In the genomic region with DNA sequence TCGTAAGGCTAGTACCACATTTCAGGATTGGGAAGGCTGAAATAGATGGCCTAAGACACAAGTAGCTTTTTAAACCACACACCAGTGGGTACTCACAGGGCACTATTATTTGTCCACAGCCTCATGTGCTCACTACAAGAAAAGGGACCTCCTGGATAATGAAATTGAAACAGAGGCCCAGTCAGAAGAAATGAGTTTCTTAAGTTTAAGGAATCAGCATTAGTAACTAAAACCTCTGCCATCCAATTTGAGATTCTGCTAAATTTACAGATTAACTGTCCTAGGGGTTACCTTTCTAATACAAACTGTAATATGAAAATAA, we compare ENCODE assay signal across 10 cellular contexts. TPM values are rescaled to one million over a fixed set of nuclear protein-coding genes. Genes with fewer than 3 reads are reported as not detected.
DNase-seq lines count a peak whose midpoint lies in the region; ATAC-seq, FAIRE-seq and TF ChIP-seq lines count a peak whose summit lies in the region.
"Had no signal": no experiment of that assay in that cellular context is flagged by ENCODE, and none has a peak within 500 bp of the region (broad histone marks: within the 10 kb centered on the region; RNA-seq: fewer than 3 reads in every experiment).

No MANE protein-coding gene starts in this region.

- H3K9me2 ChIP-seq in DOHH2 (replicated peaks; ENCODE audit: control insufficient read depth, low read length): no peaks in the 10 kb centered on the region

- H3K4me1 Mint-ChIP-seq in endodermal cell: peaks cover 59% of the 10 kb centered on the region
- peaks cover 59% of the 10 kb centered on the region for H3K4me1 Mint-ChIP-seq in osteocyte (ENCODE audit: unreplicated experiment)

- H3K36me3 Mint-ChIP-seq in endodermal cell (ENCODE audit: low read depth): no peaks in the 10 kb centered on the region
- H3K36me3 Mint-ChIP-seq in osteocyte (ENCODE audit: unreplicated experiment): no peaks in the 10 kb centered on the region

- peaks cover 21% of the 10 kb centered on the region for H3F3A ChIP-seq in DOHH2 (ENCODE audit: control insufficient read depth, insufficient read depth)

- FAIRE-seq in GM19239 (lab: Jason Lieb, UNC): no peak

- H3K9me3 Mint-ChIP-seq in endodermal cell (no peaks in the 10 kb centered on the region), osteocyte (ENCODE audit: unreplicated experiment) (no peaks in the 10 kb centered on the region)

- H3K4me2 ChIP-seq in DOHH2 (ENCODE audit: low read length): peak overlapping the region; percentile 92
- peak overlapping the region; percentile 45 for H3K4me2 ChIP-seq in OCI-LY3 (ENCODE audit: low read length)

- H3K27ac Mint-ChIP-seq in endodermal cell (no peak overlapping the region), osteocyte (ENCODE audit: unreplicated experiment) (peak overlapping the region; percentile 32)

- H3K36me3 ChIP-seq in DOHH2 (ENCODE audit: control insufficient read depth, low read length) (peaks cover 25% of the 10 kb centered on the region), OCI-LY3 (replicated peaks; ENCODE audit: low read depth, low read length) (peaks cover 7% of the 10 kb centered on the region), endodermal cell (ENCODE audit: control insufficient read depth, insufficient read depth, low read length) (no peaks in the 10 kb centered on the region)
- H3K36me3 ChIP-seq: vagina had no signal

- peak overlapping the region; percentile 84 for H3K4me3 ChIP-seq in DOHH2 (ENCODE audit: low read length)
- no peak overlapping the region for H3K4me3 ChIP-seq in OCI-LY3 (ENCODE audit: low read length)
- H3K4me3 ChIP-seq in endodermal cell (ENCODE audit: low read length): peak overlapping the region; percentile 99

- TF ChIP-seq CTCF in DOHH2 (IDR thresholded peaks at IDR 0.05; ENCODE audit: low read depth, low read length, poor library complexity, severe bottlenecking) (no peak), OCI-LY3 (IDR thresholded peaks at IDR 0.05; ENCODE audit: low read depth, low read length) (no peak), endodermal cell (conservative IDR thresholded peaks at IDR 0.05) (no peak), osteocyte (IDR thresholded peaks at IDR 0.05) (no peak)

- H3K4me3 Mint-ChIP-seq in endodermal cell: peak overlapping the region; percentile 84
- peak overlapping the region; percentile 48 for H3K4me3 Mint-ChIP-seq in osteocyte (ENCODE audit: unreplicated experiment)

- 50 to 84% methylated on average over 1 of the region's 1 CpG for WGBS in endodermal cell (ENCODE audit: insufficient coverage in 1 of 2, insufficient read length in 1 of 2), 2 experiments

- DNase-seq in endodermal cell (no peak), osteocyte (ENCODE audit: extremely low spot score, unreplicated experiment) (no peak), GM19239 (ENCODE audit: insufficient read length, low spot score) (no peak)
- DNase-seq: retina had no signal

- H3K27me3 Mint-ChIP-seq in endodermal cell (ENCODE audit: insufficient read depth) (peaks cover 5% of the 10 kb centered on the region), osteocyte (ENCODE audit: unreplicated experiment) (no peaks in the 10 kb centered on the region)

- H2AFZ ChIP-seq in OCI-LY3 (ENCODE audit: low read depth, low read length): no peak overlapping the region

- H3K27me3 ChIP-seq in DOHH2 (ENCODE audit: control insufficient read depth, low read length): no peaks in the 10 kb centered on the region
- H3K27me3 ChIP-seq in OCI-LY3 (ENCODE audit: low read depth, low read length): no peaks in the 10 kb centered on the region
- no peaks in the 10 kb centered on the region for H3K27me3 ChIP-seq in endodermal cell (ENCODE audit: control insufficient read depth, insufficient read depth, low read length, poor library complexity, severe bottlenecking)
- H3K27me3 ChIP-seq: vagina had no signal

- H3K4me1 ChIP-seq in DOHH2 (ENCODE audit: control insufficient read depth, low read length) (peaks cover 68% of the 10 kb centered on the region), OCI-LY3 (ENCODE audit: low read length) (peaks cover 37% of the 10 kb centered on the region), endodermal cell (ENCODE audit: control insufficient read depth, insufficient read depth, low read length) (peaks cover 12% of the 10 kb centered on the region)

- no peak overlapping the region for H3K9ac ChIP-seq in OCI-LY3 (ENCODE audit: low read length)
- no peak overlapping the region for H3K9ac ChIP-seq in endodermal cell (ENCODE audit: extremely low read depth, low read length, poor library complexity, severe bottlenecking)

- H3K79me2 ChIP-seq in DOHH2 (ENCODE audit: control insufficient read depth, low read length) (peaks cover 78% of the 10 kb centered on the region), OCI-LY3 (ENCODE audit: low read length) (peaks cover 85% of the 10 kb centered on the region)

- H3K27ac ChIP-seq in DOHH2 (ENCODE audit: low read depth, low read length) (peak overlapping the region; percentile 75), OCI-LY3 (ENCODE audit: low read length) (no peak overlapping the region), endodermal cell (ENCODE audit: low read depth, low read length) (no peak overlapping the region)
- H3K27ac ChIP-seq: vagina had no signal

- peaks cover 51% of the 10 kb centered on the region for H4K20me1 ChIP-seq in DOHH2 (ENCODE audit: control insufficient read depth, insufficient read depth, low read depth, low read length)
- peaks cover 71% of the 10 kb centered on the region for H4K20me1 ChIP-seq in OCI-LY3 (ENCODE audit: insufficient read depth, low read length)

- ATAC-seq in HG03378 (IDR thresholded peaks at IDR 0.05; ENCODE audit: unreplicated experiment) (no peak), GM21381 (IDR thresholded peaks at IDR 0.05; ENCODE audit: unreplicated experiment) (no peak), GM21390 (IDR thresholded peaks at IDR 0.05; ENCODE audit: unreplicated experiment) (no peak)

- no peaks in the 10 kb centered on the region for H3K9me3 ChIP-seq in DOHH2 (ENCODE audit: control insufficient read depth, insufficient read depth, low read length)
- no peaks in the 10 kb centered on the region for H3K9me3 ChIP-seq in OCI-LY3 (ENCODE audit: insufficient read depth, low read length)
- H3K9me3 ChIP-seq in endodermal cell (ENCODE audit: control insufficient read depth, low read length): no peaks in the 10 kb centered on the region
- H3K9me3 ChIP-seq: vagina had no signal

RNA-seq across cellular contexts. Expression of gene USP7, which starts 3.0 kb away (rescaled TPM):
- total RNA-seq in endodermal cell: 100 to 1,000 TPM; 114 to 140 TPM
- 101 TPM for polyA plus RNA-seq in endodermal cell (2013, experiment 1 of 2)
- polyA plus RNA-seq in endodermal cell (2013, experiment 2 of 2): 95.6 TPM
- 81.6 and 88.2 TPM in 2 replicates for total RNA-seq in osteocyte
